ENCODE assay signal across 22 cellular contexts in the genomic region with DNA sequence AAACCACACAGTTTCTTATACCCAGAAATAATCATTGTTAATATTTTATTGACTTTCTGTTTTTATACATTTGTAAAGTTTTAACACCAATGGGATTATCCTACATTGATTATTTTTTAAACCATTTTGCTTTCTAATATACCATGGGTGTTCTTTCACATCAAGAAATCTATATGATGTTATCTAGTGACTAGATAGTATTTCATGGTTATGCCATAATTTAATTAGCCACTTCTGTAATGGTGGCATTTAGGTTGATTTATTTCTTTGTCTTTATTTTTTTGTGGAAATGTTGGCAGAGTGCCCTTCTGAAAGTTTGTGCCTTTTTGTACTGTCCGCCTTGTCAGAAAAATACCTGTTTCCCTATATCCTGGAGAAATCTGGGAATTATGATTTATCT.
"Had no signal": no experiment of that assay in that cellular context is flagged by ENCODE, and none has a peak within 500 bp of the region (broad histone marks: within the 10 kb centered on the region; RNA-seq: fewer than 3 reads in every experiment).

No MANE protein-coding gene starts in this region.

- FAIRE-seq: keratinocyte had no signal

- H2AFZ ChIP-seq: hepatocyte had no signal

- H3K4me1 ChIP-seq: left lung, lower lobe of right lung, right atrium auricular region, right lobe of liver, stomach, thyroid gland, transverse colon, upper lobe of left lung, vagina had no signal

- H3K4me2 ChIP-seq: hepatocyte, smooth muscle cell had no signal

- H3K27ac ChIP-seq: hepatocyte, left lung, lower lobe of right lung, right atrium auricular region, right lobe of liver, stomach, testis, thyroid gland, transverse colon, upper lobe of left lung, vagina had no signal

- H3K4me3 ChIP-seq: hepatocyte, left lung, lower lobe of right lung, right atrium auricular region, right lobe of liver, smooth muscle cell, stomach, testis, thyroid gland, transverse colon, upper lobe of left lung, vagina had no signal

- H3K27me3 ChIP-seq: hepatocyte, left lung, right atrium auricular region, right lobe of liver, stomach, testis, thyroid gland, transverse colon, upper lobe of left lung, vagina had no signal

- H3K9me3 ChIP-seq: left lung, lower lobe of right lung, right atrium auricular region, right lobe of liver, stomach, testis, thyroid gland, transverse colon, upper lobe of left lung, vagina had no signal

- DNase-seq: left colon; left lung; lower lobe of right lung; mammary epithelial cell; mesenchymal stem cell; naive thymus-derived CD8-positive, alpha-beta T cell; nucleus accumbens; right lobe of liver; stimulated activated CD4-positive, alpha-beta T cell treated with anti-CD3 and anti-CD28 coated beads, Interleukin-2, amount 100 ng/mL, for 24 hours; stimulated activated CD4-positive, alpha-beta T cell treated with anti-CD3 and anti-CD28 coated beads, Interleukin-4, amount 100 ng/mL, for 1 hour; stimulated activated naive B cell treated with anti-CD40 and anti-IgM and Interleukin-4, amounts not matched to agents 10 μg/mL and 1 μg/mL and 100 μg/mL, for 72 hours; stimulated activated naive CD8-positive, alpha-beta T cell treated with anti-CD3 and anti-CD28 coated beads, Interleukin-15, Interleukin-2, amounts not matched to agents 100 U/mL and 50 U/mL, for 24 hours; stomach; testis; thyroid gland; transverse colon; upper lobe of left lung had no signal

- H3K36me3 ChIP-seq: left lung, lower lobe of right lung, right atrium auricular region, right lobe of liver, stomach, thyroid gland, transverse colon, upper lobe of left lung, vagina had no signal
